1 cellular context compared by ENCODE assay signal in genomic region chr20:33558348-33559144, GRCh38.
TF ChIP-seq lines count a peak whose summit lies in the region.

No MANE protein-coding gene starts in this region.

TF ChIP-seq in HepG2, 621 proteins besides CTCF, POLR2A, EP300 and RAD21 (continued from another document and continues in another):
- TF ChIP-seq IRF9 (CRISPR knock-in tag; IDR thresholded peaks at IDR 0.05; ENCODE audit: borderline replicate concordance) (no peak), ZNF605 (CRISPR knock-in tag; IDR thresholded peaks at IDR 0.05) (no peak), ZNF331 (CRISPR knock-in tag; IDR thresholded peaks at IDR 0.05) (no peak), EED (CRISPR knock-in tag; IDR thresholded peaks at IDR 0.05) (no peak), RARA (CRISPR knock-in tag; IDR thresholded peaks at IDR 0.05) (no peak), ZBTB7A (CRISPR knock-in tag; IDR thresholded peaks at IDR 0.05) (no peak), TSC22D2 (CRISPR knock-in tag; IDR thresholded peaks at IDR 0.05; ENCODE audit: borderline replicate concordance) (no peak), ZBTB20 (CRISPR knock-in tag; IDR thresholded peaks at IDR 0.05; ENCODE audit: borderline replicate concordance, low read depth) (peak; percentile 69; the same call in 1 of the 2 replicates), SNRNP70 (IDR thresholded peaks at IDR 0.05; ENCODE audit: low read depth, low read length) (no peak), HHEX (CRISPR knock-in tag; IDR thresholded peaks at IDR 0.05) (no peak), CREB1 (IDR thresholded peaks at IDR 0.05) (no peak), CREB1 (CRISPR knock-in tag; IDR thresholded peaks at IDR 0.05) (no peak), ZNF777 (CRISPR knock-in tag; IDR thresholded peaks at IDR 0.05) (no peak), ZNF121 (CRISPR knock-in tag; IDR thresholded peaks at IDR 0.05) (no peak), ZBTB34 (CRISPR knock-in tag; IDR thresholded peaks at IDR 0.05) (no peak), ZNF24 (IDR thresholded peaks at IDR 0.05) (no peak), HCFC1 (IDR thresholded peaks at IDR 0.05; ENCODE audit: low read depth, low read length) (no peak), ZNF713 (CRISPR knock-in tag; IDR thresholded peaks at IDR 0.05) (no peak), HOXA9 (CRISPR knock-in tag; IDR thresholded peaks at IDR 0.05; ENCODE audit: borderline replicate concordance) (no peak), GZF1 (CRISPR knock-in tag; IDR thresholded peaks at IDR 0.05) (no peak), PCBP1 (IDR thresholded peaks at IDR 0.05; ENCODE audit: borderline replicate concordance, low read depth, low read length) (no peak), ZNF12 (CRISPR knock-in tag; IDR thresholded peaks at IDR 0.05) (no peak), ATF7 (IDR thresholded peaks at IDR 0.05) (peak; percentile 63; the same call in 1 of the 2 replicates), ATF7 (CRISPR knock-in tag; IDR thresholded peaks at IDR 0.05) (no peak), HMGA1 (CRISPR knock-in tag; conservative IDR thresholded peaks at IDR 0.05) (no peak), ARNTL (CRISPR knock-in tag; IDR thresholded peaks at IDR 0.05) (no peak), PCBP2 (optimal IDR thresholded peaks at IDR 0.05; ENCODE audit: low read depth, low read length, poor library complexity, severe bottlenecking) (no peak), MEF2D (CRISPR knock-in tag; IDR thresholded peaks at IDR 0.05) (no peak), TOPORS (CRISPR knock-in tag; IDR thresholded peaks at IDR 0.05) (no peak), KDM1A (CRISPR knock-in tag; IDR thresholded peaks at IDR 0.05) (no peak), ZNF441 (CRISPR knock-in tag; IDR thresholded peaks at IDR 0.05; ENCODE audit: borderline replicate concordance) (no peak), ZNF264 (CRISPR knock-in tag; IDR thresholded peaks at IDR 0.05) (no peak), ZNF580 (CRISPR knock-in tag; IDR thresholded peaks at IDR 0.05; ENCODE audit: borderline replicate concordance, low read depth) (no peak), ZBTB7B (CRISPR knock-in tag; IDR thresholded peaks at IDR 0.05) (no peak), ZSCAN30 (CRISPR knock-in tag; IDR thresholded peaks at IDR 0.05) (no peak), CCAR2 (optimal IDR thresholded peaks at IDR 0.05; ENCODE audit: low read depth, low read length) (no peak), FOXM1 (CRISPR knock-in tag; IDR thresholded peaks at IDR 0.05) (no peak), ARHGAP35 (CRISPR knock-in tag; IDR thresholded peaks at IDR 0.05; ENCODE audit: borderline replicate concordance) (no peak), MBD4 (IDR thresholded peaks at IDR 0.05; ENCODE audit: borderline replicate concordance, low read length) (no peak), FOXP1 (IDR thresholded peaks at IDR 0.05) (no peak), FOXP1 (CRISPR knock-in tag; IDR thresholded peaks at IDR 0.05) (no peak), POGZ (CRISPR knock-in tag; IDR thresholded peaks at IDR 0.05) (no peak), U2AF2 (IDR thresholded peaks at IDR 0.05; ENCODE audit: low read depth, low read length) (no peak), GTF3A (CRISPR knock-in tag; conservative IDR thresholded peaks at IDR 0.05) (no peak), SP140L (CRISPR knock-in tag; IDR thresholded peaks at IDR 0.05; ENCODE audit: borderline replicate concordance) (no peak), ZNF274 (CRISPR knock-in tag; IDR thresholded peaks at IDR 0.05) (no peak), CEBPG (CRISPR knock-in tag; IDR thresholded peaks at IDR 0.05) (peak; percentile 39; the same call in 1 of the 2 replicates), ZNF512 (CRISPR knock-in tag; IDR thresholded peaks at IDR 0.05) (no peak), TBX2 (CRISPR knock-in tag; IDR thresholded peaks at IDR 0.05; ENCODE audit: borderline replicate concordance) (no peak), NFRKB (IDR thresholded peaks at IDR 0.05) (no peak), ZNF878 (CRISPR knock-in tag; IDR thresholded peaks at IDR 0.05) (no peak), YY1 (IDR thresholded peaks at IDR 0.05; ENCODE audit: insufficient read depth, insufficient replicate concordance, low read depth, low read length) (no peak)
- TF ChIP-seq, protein P1, sequence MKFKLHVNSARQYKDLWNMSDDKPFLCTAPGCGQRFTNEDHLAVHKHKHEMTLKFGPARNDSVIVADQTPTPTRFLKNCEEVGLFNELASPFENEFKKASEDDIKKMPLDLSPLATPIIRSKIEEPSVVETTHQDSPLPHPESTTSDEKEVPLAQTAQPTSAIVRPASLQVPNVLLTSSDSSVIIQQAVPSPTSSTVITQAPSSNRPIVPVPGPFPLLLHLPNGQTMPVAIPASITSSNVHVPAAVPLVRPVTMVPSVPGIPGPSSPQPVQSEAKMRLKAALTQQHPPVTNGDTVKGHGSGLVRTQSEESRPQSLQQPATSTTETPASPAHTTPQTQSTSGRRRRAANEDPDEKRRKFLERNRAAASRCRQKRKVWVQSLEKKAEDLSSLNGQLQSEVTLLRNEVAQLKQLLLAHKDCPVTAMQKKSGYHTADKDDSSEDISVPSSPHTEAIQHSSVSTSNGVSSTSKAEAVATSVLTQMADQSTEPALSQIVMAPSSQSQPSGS (CRISPR knock-in tag; IDR thresholded peaks at IDR 0.05) = no peak
- TF ChIP-seq, protein P2, sequence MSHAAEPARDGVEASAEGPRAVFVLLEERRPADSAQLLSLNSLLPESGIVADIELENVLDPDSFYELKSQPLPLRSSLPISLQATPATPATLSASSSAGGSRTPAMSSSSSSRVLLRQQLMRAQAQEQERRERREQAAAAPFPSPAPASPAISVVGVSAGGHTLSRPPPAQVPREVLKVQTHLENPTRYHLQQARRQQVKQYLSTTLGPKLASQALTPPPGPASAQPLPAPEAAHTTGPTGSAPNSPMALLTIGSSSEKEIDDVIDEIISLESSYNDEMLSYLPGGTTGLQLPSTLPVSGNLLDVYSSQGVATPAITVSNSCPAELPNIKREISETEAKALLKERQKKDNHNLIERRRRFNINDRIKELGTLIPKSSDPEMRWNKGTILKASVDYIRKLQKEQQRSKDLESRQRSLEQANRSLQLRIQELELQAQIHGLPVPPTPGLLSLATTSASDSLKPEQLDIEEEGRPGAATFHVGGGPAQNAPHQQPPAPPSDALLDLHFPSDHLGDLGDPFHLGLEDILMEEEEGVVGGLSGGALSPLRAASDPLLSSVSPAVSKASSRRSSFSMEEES (CRISPR knock-in tag; IDR thresholded peaks at IDR 0.05) = no peak
- TF ChIP-seq, protein P3, sequence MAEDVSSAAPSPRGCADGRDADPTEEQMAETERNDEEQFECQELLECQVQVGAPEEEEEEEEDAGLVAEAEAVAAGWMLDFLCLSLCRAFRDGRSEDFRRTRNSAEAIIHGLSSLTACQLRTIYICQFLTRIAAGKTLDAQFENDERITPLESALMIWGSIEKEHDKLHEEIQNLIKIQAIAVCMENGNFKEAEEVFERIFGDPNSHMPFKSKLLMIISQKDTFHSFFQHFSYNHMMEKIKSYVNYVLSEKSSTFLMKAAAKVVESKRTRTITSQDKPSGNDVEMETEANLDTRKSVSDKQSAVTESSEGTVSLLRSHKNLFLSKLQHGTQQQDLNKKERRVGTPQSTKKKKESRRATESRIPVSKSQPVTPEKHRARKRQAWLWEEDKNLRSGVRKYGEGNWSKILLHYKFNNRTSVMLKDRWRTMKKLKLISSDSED (CRISPR knock-in tag; IDR thresholded peaks at IDR 0.05) = no peak
- TF ChIP-seq, protein P4, sequence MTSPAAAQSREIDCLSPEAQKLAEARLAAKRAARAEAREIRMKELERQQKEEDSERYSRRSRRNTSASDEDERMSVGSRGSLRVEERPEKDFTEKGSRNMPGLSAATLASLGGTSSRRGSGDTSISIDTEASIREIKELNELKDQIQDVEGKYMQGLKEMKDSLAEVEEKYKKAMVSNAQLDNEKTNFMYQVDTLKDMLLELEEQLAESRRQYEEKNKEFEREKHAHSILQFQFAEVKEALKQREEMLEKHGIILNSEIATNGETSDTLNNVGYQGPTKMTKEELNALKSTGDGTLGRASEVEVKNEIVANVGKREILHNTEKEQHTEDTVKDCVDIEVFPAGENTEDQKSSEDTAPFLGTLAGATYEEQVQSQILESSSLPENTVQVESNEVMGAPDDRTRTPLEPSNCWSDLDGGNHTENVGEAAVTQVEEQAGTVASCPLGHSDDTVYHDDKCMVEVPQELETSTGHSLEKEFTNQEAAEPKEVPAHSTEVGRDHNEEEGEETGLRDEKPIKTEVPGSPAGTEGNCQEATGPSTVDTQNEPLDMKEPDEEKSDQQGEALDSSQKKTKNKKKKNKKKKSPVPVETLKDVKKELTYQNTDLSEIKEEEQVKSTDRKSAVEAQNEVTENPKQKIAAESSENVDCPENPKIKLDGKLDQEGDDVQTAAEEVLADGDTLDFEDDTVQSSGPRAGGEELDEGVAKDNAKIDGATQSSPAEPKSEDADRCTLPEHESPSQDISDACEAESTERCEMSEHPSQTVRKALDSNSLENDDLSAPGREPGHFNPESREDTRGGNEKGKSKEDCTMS (CRISPR knock-in tag; conservative IDR thresholded peaks at IDR 0.05) = no peak
- TF ChIP-seq, protein P5, sequence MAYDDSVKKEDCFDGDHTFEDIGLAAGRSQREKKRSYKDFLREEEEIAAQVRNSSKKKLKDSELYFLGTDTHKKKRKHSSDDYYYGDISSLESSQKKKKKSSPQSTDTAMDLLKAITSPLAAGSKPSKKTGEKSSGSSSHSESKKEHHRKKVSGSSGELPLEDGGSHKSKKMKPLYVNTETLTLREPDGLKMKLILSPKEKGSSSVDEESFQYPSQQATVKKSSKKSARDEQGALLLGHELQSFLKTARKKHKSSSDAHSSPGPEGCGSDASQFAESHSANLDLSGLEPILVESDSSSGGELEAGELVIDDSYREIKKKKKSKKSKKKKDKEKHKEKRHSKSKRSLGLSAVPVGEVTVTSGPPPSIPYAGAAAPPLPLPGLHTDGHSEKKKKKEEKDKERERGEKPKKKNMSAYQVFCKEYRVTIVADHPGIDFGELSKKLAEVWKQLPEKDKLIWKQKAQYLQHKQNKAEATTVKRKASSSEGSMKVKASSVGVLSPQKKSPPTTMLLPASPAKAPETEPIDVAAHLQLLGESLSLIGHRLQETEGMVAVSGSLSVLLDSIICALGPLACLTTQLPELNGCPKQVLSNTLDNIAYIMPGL (CRISPR knock-in tag; IDR thresholded peaks at IDR 0.05; ENCODE audit: borderline replicate concordance in 1 of 2, low read depth in 1 of 2) = no peak
